Comparison of ENCODE assay signal across 24 cellular contexts in the genomic region with DNA sequence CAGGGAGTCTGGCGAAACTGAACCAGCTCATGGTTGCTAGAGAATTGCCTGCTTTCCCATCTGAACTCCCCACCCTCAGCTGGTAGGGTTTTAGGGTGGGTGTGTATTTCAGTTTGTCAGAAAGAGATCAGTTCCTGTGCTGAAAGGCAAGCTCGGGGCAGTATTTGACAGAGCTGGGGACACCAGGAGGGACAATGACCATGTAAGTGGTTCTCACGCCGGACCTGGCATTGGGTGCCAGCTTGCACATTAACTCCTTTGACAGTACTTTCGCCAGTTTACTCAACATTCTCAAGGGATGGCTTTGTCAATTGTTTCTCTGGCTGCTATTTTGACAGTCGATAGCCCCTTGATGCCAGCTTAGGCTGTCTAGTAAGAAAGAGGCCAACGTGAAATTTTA.
"Had no signal": no experiment of that assay in that cellular context is flagged by ENCODE, and none has a peak within 500 bp of the region (broad histone marks: within the 10 kb centered on the region; RNA-seq: fewer than 3 reads in every experiment).

No MANE protein-coding gene starts in this region.

- H3K9ac ChIP-seq: KMS-11, SK-N-SH had no signal

- H3K36me3 ChIP-seq: WERI-Rb-1 had no signal

- DNase-seq: activated CD4-positive, alpha-beta memory T cell treated with anti-CD3 and anti-CD28 coated beads, Interleukin-2, amount 10 ng/mL, durations not matched to agents 7 days and 5 days; activated CD4-positive, alpha-beta T cell treated with anti-CD3 and anti-CD28 coated beads for 36 hours; activated CD4-positive, alpha-beta T cell treated with anti-CD3 and anti-CD28 coated beads, Interleukin-2, amount 50 U/mL, for 1 hour; activated gamma-delta T cell; activated naive CD4-positive, alpha-beta T cell treated with anti-CD3 and anti-CD28 coated beads for 36 hours; activated T-cell treated with anti-CD3 and anti-CD28 coated beads for 4 hours; activated T-cell treated with anti-CD3 and anti-CD28 coated beads, Interleukin-2, amount 50 U/mL, for 48 hours; NCI-H1105; NCI-H1436; NCI-H1694 treated with DMSO at 0.1 percent for 48 hours; NCI-H2029 treated with DMSO at 0.1 percent for 48 hours; NCI-H2227 treated with DMSO at 0.1 percent for 48 hours; NCI-H446 treated with DMSO at 0.1 percent for 48 hours; NCI-H524 treated with DMSO at 0.1 percent for 48 hours; NCI-H748 treated with DMSO at 0.1 percent for 48 hours; OCI-M1; RPMI8226; SK-N-SH; T-helper 1 cell; WERI-Rb-1 had no signal

- H3K27ac ChIP-seq: KMS-11, WERI-Rb-1 had no signal

- H3K9me3 ChIP-seq: SK-N-SH had no signal

- H3K9me2 ChIP-seq: SK-N-SH had no signal

- H3K4me2 ChIP-seq: KMS-11, SK-N-SH had no signal

- ATAC-seq: activated CD4-positive, alpha-beta T cell treated with anti-CD3 and anti-CD28 coated beads for 36 hours; activated T-helper 17 cell treated with anti-CD3 and anti-CD28 coated beads, Interleukin-2, amount 50 U/mL, for 72 hours; Panc1; Right ventricle myocardium inferior had no signal
